11 cellular contexts compared by ENCODE assay signal in genomic region chr18:74013955-74014354, GRCh38.
DNase-seq lines count a peak whose midpoint lies in the region; ATAC-seq and TF ChIP-seq lines count a peak whose summit lies in the region.
"Had no signal": no experiment of that assay in that cellular context is flagged by ENCODE, and none has a peak within 500 bp of the region (broad histone marks: within the 10 kb centered on the region; RNA-seq: fewer than 3 reads in every experiment).

No MANE protein-coding gene starts in this region.

- no peak for TF ChIP-seq CTCF in cardiac fibroblast (IDR thresholded peaks at IDR 0.05; ENCODE audit: low read depth, low read length)

- no peak for ATAC-seq in stimulated activated naive CD8-positive, alpha-beta T cell treated with anti-CD3 and anti-CD28 coated beads, Interleukin-15, Interleukin-2, amounts not matched to agents 100 U/mL and 50 U/mL, for 24 hours
- no peak for ATAC-seq in HG03135 (IDR thresholded peaks at IDR 0.05; ENCODE audit: unreplicated experiment)

- DNase-seq in GM04504 (ENCODE audit: low read depth), result peak; percentile 3
- peak; percentile 72 for DNase-seq in M059J (ENCODE audit: low read depth)
- peak; percentile 74 to 92 for DNase-seq in cardiac fibroblast (ENCODE audit: low read depth in 2 of 2)
- DNase-seq in putamen (ENCODE audit: low spot score), result peak; percentile 9
- no peak for DNase-seq in HUDEP-2 (lab: John Stamatoyannopoulos, UW; ENCODE audit: unreplicated experiment in 76 of 76)
- DNase-seq in stimulated activated naive CD8-positive, alpha-beta T cell treated with anti-CD3 and anti-CD28 coated beads, Interleukin-15, Interleukin-2, amounts not matched to agents 100 U/mL and 50 U/mL, for 24 hours, result no peak
- no peak for DNase-seq in activated CD4-positive, alpha-beta T cell treated with anti-CD3 and anti-CD28 coated beads for 1 hour
- DNase-seq: activated CD4-positive, alpha-beta T cell treated with anti-CD3 and anti-CD28 coated beads, Interleukin-2, amount 10 ng/mL, durations not matched to agents 7 days and 5 days; NCI-H2029; SHP77 treated with DMSO at 0.1 percent for 48 hours had no signal

- H3K4me3 ChIP-seq in cardiac fibroblast (replicated peaks in 1 of 2; ENCODE audit: low read depth in 2 of 2, low read length in 2 of 2), result no peak overlapping the region

Comparison
In these comparisons a context has a peak if more than half of its experiments do, and no peak if none do; other contexts are left out.
1. DNase-seq: peak in GM04504 (single experiment), M059J (single experiment), cardiac fibroblast (2 of 2) and putamen (single experiment); none in HUDEP-2 (0 of 76), stimulated activated naive CD8-positive, alpha-beta T cell treated with anti-CD3 and anti-CD28 coated beads, Interleukin-15, Interleukin-2, amounts not matched to agents 100 U/mL and 50 U/mL, for 24 hours (single experiment) and activated CD4-positive, alpha-beta T cell treated with anti-CD3 and anti-CD28 coated beads for 1 hour (single experiment).